ENCODE assay signal across 8 cellular contexts in the genomic region with DNA sequence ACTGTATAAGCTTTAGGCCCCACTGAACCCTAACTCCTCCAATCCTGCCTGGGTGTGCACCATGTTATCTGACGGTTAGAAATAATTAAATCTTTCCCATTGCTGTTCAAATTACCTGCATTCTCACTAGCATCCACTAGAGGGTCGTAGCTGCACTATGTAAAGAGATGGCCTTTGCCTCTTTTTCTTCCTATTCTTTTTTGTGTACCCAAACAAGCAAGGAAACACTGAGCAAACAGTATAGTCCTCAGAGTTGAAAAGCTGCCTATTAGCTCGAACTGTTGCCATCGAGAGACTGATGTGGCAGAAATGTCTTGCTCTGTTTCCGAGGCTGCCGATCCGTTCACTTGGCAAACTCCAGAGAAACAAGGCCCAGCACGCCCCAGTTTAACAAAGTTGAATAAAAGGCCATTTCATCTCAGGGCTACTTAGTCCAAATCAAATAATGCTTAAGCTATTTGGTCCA.
DNase-seq lines count a peak whose midpoint lies in the region; ATAC-seq and TF ChIP-seq lines count a peak whose summit lies in the region.

No MANE protein-coding gene starts in this region.

- H3K27ac Mint-ChIP-seq in stimulated activated naive CD8-positive, alpha-beta T cell treated with anti-CD3 and anti-CD28 coated beads, Interleukin-15, amount 100 ng/mL, for 72 hours = no peak overlapping the region

- H3K9ac ChIP-seq in liver (ENCODE audit: low read depth in 1 of 2, low read length in 2 of 2) = no peak overlapping the region

- H3K27me3 ChIP-seq in liver (ENCODE audit: control insufficient read depth in 4 of 4, insufficient read depth in 4 of 4, low read length in 3 of 4) = no peaks in the 10 kb centered on the region

- WGBS in liver = 19% methylated on average over 8 of the region's 8 CpGs

- peak; percentile 85 for ATAC-seq in HG02759 (IDR thresholded peaks at IDR 0.05; ENCODE audit: unreplicated experiment)
- peak; percentile 85 for ATAC-seq in stimulated activated naive CD8-positive, alpha-beta T cell treated with anti-CD3 and anti-CD28 coated beads, Interleukin-15, amount 100 ng/mL, for 72 hours

- peak; percentile 95 to 98 for TF ChIP-seq RAD21 in liver (IDR thresholded peaks at IDR 0.05)

- H3K4me1 ChIP-seq in liver (ENCODE audit: control insufficient read depth in 4 of 4, insufficient read depth in 4 of 4, low read length in 3 of 4) = peaks cover 0 to 4% (median 2%) of the 10 kb centered on the region in 4 donors

- no peaks in the 10 kb centered on the region for H3K9me3 Mint-ChIP-seq in stimulated activated naive CD8-positive, alpha-beta T cell treated with anti-CD3 and anti-CD28 coated beads, Interleukin-15, amount 100 ng/mL, for 72 hours

- no peak overlapping the region for H3K4me3 Mint-ChIP-seq in stimulated activated naive CD8-positive, alpha-beta T cell treated with anti-CD3 and anti-CD28 coated beads, Interleukin-15, amount 100 ng/mL, for 72 hours

- H3K9me3 ChIP-seq in liver (ENCODE audit: control insufficient read depth in 4 of 4, low read length in 3 of 4) = no peaks in the 10 kb centered on the region

- peak; percentile 28 for DNase-seq in AG08396 (ENCODE audit: low spot score)
- peak; percentile 52 for DNase-seq in NCI-H1092 (lab: John Stamatoyannopoulos, UW)
- DNase-seq in SW 1271 (lab: John Stamatoyannopoulos, UW) = peak; percentile 23 to 67
- peak; percentile 80 for DNase-seq in dermis blood vessel endothelial cell
- DNase-seq in stimulated activated naive CD8-positive, alpha-beta T cell treated with anti-CD3 and anti-CD28 coated beads, Interleukin-15, amount 100 ng/mL, for 72 hours = peak; percentile 18 to 32

- TF ChIP-seq CTCF in GM12874 (IDR thresholded peaks at IDR 0.05; ENCODE audit: insufficient read depth, low read depth, low read length) (peak; percentile 76), liver (IDR thresholded peaks at IDR 0.05; ENCODE audit: low read depth, low read length, missing input control) (peak; percentile 93)

- peaks cover 7% of the 10 kb centered on the region for H3K27me3 Mint-ChIP-seq in stimulated activated naive CD8-positive, alpha-beta T cell treated with anti-CD3 and anti-CD28 coated beads, Interleukin-15, amount 100 ng/mL, for 72 hours

- no peaks in the 10 kb centered on the region for H3K36me3 ChIP-seq in liver (ENCODE audit: control insufficient read depth in 4 of 4, insufficient read depth in 3 of 4, low read depth in 1 of 4, low read length in 3 of 4)

- peak overlapping the region; percentile 20 to 51 (median 29) for H3K4me3 ChIP-seq in liver (ENCODE audit: low read depth in 1 of 3, low read length in 3 of 3)

- H3K4me1 Mint-ChIP-seq in stimulated activated naive CD8-positive, alpha-beta T cell treated with anti-CD3 and anti-CD28 coated beads, Interleukin-15, amount 100 ng/mL, for 72 hours = no peaks in the 10 kb centered on the region

- no peak overlapping the region for H3K27ac ChIP-seq in liver (ENCODE audit: low read depth in 1 of 2, low read length in 2 of 2)

TF ChIP-seq in liver, 16 proteins besides CTCF, POLR2A, EP300 and RAD21:
- TF ChIP-seq EGR1 (IDR thresholded peaks at IDR 0.05; ENCODE audit: low read depth in 2 of 2) (no peak), SP1 (IDR thresholded peaks at IDR 0.05) (peak; percentile 19), ZBTB33 (IDR thresholded peaks at IDR 0.05) (no peak), TAF1 (conservative IDR thresholded peaks at IDR 0.05) (no peak), HNF4G (IDR thresholded peaks at IDR 0.05) (no peak), FOXA2 (IDR thresholded peaks at IDR 0.05) (no peak), JUND (IDR thresholded peaks at IDR 0.05) (no peak), YY1 (IDR thresholded peaks at IDR 0.05) (no peak), NR2F2 (IDR thresholded peaks at IDR 0.05) (no peak), GABPA (IDR thresholded peaks at IDR 0.05 in 1 of 2, conservative IDR thresholded peaks at IDR 0.05 in 1 of 2) (no peak), FOXA1 (IDR thresholded peaks at IDR 0.05) (no peak), HNF4A (conservative IDR thresholded peaks at IDR 0.05) (peak; percentile 46 to 60), RXRA (IDR thresholded peaks at IDR 0.05) (no peak)
- TF ChIP-seq, protein P1, sequence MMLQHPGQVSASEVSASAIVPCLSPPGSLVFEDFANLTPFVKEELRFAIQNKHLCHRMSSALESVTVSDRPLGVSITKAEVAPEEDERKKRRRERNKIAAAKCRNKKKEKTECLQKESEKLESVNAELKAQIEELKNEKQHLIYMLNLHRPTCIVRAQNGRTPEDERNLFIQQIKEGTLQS (IDR thresholded peaks at IDR 0.05) = no peak
- TF ChIP-seq, protein P2, sequence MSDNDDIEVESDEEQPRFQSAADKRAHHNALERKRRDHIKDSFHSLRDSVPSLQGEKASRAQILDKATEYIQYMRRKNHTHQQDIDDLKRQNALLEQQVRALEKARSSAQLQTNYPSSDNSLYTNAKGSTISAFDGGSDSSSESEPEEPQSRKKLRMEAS (IDR thresholded peaks at IDR 0.05) = no peak
- TF ChIP-seq, protein P3, sequence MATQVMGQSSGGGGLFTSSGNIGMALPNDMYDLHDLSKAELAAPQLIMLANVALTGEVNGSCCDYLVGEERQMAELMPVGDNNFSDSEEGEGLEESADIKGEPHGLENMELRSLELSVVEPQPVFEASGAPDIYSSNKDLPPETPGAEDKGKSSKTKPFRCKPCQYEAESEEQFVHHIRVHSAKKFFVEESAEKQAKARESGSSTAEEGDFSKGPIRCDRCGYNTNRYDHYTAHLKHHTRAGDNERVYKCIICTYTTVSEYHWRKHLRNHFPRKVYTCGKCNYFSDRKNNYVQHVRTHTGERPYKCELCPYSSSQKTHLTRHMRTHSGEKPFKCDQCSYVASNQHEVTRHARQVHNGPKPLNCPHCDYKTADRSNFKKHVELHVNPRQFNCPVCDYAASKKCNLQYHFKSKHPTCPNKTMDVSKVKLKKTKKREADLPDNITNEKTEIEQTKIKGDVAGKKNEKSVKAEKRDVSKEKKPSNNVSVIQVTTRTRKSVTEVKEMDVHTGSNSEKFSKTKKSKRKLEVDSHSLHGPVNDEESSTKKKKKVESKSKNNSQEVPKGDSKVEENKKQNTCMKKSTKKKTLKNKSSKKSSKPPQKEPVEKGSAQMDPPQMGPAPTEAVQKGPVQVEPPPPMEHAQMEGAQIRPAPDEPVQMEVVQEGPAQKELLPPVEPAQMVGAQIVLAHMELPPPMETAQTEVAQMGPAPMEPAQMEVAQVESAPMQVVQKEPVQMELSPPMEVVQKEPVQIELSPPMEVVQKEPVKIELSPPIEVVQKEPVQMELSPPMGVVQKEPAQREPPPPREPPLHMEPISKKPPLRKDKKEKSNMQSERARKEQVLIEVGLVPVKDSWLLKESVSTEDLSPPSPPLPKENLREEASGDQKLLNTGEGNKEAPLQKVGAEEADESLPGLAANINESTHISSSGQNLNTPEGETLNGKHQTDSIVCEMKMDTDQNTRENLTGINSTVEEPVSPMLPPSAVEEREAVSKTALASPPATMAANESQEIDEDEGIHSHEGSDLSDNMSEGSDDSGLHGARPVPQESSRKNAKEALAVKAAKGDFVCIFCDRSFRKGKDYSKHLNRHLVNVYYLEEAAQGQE (IDR thresholded peaks at IDR 0.05) = no peak

Comparison
In these comparisons a context has a peak if more than half of its experiments do, and no peak if none do; other contexts are left out.
1. DNase-seq: peak in every context shown above with its lines; median percentile 80 in dermis blood vessel endothelial cell; 52 in NCI-H1092; 45 in SW 1271; 28 in AG08396; 25 in stimulated activated naive CD8-positive, alpha-beta T cell treated with anti-CD3 and anti-CD28 coated beads, Interleukin-15, amount 100 ng/mL, for 72 hours.